ENCODE assay signal across 1 cellular context in the genomic region with DNA sequence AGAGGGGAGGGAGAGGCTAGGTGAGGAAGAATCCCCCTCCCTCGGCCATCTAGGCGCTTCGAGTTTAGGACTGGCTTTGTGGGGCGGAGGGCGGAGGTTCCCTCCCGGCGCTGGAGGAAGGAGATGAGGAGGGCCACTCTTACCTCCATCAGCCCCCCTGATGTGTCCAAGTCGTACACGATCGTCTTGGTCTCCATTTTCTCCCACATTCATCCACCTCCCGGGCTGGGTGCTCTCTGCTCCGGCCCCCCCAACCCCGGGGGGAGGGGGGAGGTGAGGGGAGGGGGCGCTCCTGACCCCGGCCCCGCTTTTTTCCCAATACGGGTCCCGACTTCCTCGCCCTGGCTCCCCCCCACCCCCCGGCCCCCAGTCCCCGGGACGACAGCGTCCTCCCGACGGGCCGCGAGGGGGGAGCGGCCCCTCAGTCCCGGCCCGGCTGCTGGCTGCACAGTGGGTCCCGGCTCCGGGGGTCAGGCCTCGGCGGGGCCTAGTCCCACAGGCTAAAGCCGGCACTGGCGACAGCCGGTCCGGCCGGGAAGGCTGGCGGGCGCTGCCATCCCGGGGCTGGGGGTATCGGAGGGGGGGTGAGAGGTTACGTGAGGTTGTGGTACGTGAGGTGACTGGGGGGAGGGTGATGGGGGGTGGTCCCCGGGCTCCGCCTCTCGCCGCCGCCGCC.
TF ChIP-seq lines count a peak whose summit lies in the region.

No MANE protein-coding gene starts in this region.

TF ChIP-seq in HEK293, 187 proteins besides CTCF, POLR2A, EP300 and RAD21 (continued from another document and continues in another):
- TF ChIP-seq, protein P1, sequence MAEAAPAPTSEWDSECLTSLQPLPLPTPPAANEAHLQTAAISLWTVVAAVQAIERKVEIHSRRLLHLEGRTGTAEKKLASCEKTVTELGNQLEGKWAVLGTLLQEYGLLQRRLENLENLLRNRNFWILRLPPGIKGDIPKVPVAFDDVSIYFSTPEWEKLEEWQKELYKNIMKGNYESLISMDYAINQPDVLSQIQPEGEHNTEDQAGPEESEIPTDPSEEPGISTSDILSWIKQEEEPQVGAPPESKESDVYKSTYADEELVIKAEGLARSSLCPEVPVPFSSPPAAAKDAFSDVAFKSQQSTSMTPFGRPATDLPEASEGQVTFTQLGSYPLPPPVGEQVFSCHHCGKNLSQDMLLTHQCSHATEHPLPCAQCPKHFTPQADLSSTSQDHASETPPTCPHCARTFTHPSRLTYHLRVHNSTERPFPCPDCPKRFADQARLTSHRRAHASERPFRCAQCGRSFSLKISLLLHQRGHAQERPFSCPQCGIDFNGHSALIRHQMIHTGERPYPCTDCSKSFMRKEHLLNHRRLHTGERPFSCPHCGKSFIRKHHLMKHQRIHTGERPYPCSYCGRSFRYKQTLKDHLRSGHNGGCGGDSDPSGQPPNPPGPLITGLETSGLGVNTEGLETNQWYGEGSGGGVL (tag by site-specific recombination; IDR thresholded peaks at IDR 0.05): peak; percentile 52
- TF ChIP-seq, protein P2, sequence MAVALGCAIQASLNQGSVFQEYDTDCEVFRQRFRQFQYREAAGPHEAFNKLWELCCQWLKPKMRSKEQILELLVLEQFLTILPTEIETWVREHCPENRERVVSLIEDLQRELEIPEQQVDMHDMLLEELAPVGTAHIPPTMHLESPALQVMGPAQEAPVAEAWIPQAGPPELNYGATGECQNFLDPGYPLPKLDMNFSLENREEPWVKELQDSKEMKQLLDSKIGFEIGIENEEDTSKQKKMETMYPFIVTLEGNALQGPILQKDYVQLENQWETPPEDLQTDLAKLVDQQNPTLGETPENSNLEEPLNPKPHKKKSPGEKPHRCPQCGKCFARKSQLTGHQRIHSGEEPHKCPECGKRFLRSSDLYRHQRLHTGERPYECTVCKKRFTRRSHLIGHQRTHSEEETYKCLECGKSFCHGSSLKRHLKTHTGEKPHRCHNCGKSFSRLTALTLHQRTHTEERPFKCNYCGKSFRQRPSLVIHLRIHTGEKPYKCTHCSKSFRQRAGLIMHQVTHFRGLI (tag by site-specific recombination; IDR thresholded peaks at IDR 0.05): no peak
- TF ChIP-seq, protein P3, sequence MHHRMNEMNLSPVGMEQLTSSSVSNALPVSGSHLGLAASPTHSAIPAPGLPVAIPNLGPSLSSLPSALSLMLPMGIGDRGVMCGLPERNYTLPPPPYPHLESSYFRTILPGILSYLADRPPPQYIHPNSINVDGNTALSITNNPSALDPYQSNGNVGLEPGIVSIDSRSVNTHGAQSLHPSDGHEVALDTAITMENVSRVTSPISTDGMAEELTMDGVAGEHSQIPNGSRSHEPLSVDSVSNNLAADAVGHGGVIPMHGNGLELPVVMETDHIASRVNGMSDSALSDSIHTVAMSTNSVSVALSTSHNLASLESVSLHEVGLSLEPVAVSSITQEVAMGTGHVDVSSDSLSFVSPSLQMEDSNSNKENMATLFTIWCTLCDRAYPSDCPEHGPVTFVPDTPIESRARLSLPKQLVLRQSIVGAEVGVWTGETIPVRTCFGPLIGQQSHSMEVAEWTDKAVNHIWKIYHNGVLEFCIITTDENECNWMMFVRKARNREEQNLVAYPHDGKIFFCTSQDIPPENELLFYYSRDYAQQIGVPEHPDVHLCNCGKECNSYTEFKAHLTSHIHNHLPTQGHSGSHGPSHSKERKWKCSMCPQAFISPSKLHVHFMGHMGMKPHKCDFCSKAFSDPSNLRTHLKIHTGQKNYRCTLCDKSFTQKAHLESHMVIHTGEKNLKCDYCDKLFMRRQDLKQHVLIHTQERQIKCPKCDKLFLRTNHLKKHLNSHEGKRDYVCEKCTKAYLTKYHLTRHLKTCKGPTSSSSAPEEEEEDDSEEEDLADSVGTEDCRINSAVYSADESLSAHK (tag by site-specific recombination; IDR thresholded peaks at IDR 0.05): peak; percentile 14; the same call in 1 of the 2 replicates
- 0 out of 2 replicates have a peak, but pooled peaks have one; percentile 5 for TF ChIP-seq ZBTB17 (tag by site-specific recombination; IDR thresholded peaks at IDR 0.05)
- no peak for TF ChIP-seq ZNF426 (tag by site-specific recombination; IDR thresholded peaks at IDR 0.05)
- no peak for TF ChIP-seq ZNF114 (tag by site-specific recombination; IDR thresholded peaks at IDR 0.05)
- TF ChIP-seq ZNF37A (tag by site-specific recombination; IDR thresholded peaks at IDR 0.05): no peak
- 0 out of 2 replicates have a peak, but pooled peaks have one; percentile 4 for TF ChIP-seq KLF10 (tag by site-specific recombination; IDR thresholded peaks at IDR 0.05)
- no peak for TF ChIP-seq ZNF791 (tag by site-specific recombination; IDR thresholded peaks at IDR 0.05)
- no peak for TF ChIP-seq ZNF777 (tag by site-specific recombination; IDR thresholded peaks at IDR 0.05; ENCODE audit: borderline replicate concordance)
- TF ChIP-seq, protein P4, sequence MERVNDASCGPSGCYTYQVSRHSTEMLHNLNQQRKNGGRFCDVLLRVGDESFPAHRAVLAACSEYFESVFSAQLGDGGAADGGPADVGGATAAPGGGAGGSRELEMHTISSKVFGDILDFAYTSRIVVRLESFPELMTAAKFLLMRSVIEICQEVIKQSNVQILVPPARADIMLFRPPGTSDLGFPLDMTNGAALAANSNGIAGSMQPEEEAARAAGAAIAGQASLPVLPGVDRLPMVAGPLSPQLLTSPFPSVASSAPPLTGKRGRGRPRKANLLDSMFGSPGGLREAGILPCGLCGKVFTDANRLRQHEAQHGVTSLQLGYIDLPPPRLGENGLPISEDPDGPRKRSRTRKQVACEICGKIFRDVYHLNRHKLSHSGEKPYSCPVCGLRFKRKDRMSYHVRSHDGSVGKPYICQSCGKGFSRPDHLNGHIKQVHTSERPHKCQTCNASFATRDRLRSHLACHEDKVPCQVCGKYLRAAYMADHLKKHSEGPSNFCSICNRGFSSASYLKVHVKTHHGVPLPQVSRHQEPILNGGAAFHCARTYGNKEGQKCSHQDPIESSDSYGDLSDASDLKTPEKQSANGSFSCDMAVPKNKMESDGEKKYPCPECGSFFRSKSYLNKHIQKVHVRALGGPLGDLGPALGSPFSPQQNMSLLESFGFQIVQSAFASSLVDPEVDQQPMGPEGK (tag by site-specific recombination; IDR thresholded peaks at IDR 0.05): peak; percentile 71
- no peak for TF ChIP-seq ZNF138 (tag by site-specific recombination; IDR thresholded peaks at IDR 0.05; ENCODE audit: borderline replicate concordance)
- peak; percentile 86 for TF ChIP-seq ZFP69B (tag by site-specific recombination; IDR thresholded peaks at IDR 0.05)
- TF ChIP-seq, protein P5, sequence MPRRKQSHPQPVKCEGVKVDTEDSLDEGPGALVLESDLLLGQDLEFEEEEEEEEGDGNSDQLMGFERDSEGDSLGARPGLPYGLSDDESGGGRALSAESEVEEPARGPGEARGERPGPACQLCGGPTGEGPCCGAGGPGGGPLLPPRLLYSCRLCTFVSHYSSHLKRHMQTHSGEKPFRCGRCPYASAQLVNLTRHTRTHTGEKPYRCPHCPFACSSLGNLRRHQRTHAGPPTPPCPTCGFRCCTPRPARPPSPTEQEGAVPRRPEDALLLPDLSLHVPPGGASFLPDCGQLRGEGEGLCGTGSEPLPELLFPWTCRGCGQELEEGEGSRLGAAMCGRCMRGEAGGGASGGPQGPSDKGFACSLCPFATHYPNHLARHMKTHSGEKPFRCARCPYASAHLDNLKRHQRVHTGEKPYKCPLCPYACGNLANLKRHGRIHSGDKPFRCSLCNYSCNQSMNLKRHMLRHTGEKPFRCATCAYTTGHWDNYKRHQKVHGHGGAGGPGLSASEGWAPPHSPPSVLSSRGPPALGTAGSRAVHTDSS (tag by site-specific recombination; IDR thresholded peaks at IDR 0.05): peak; percentile 92
- TF ChIP-seq KLF8 (tag by site-specific recombination; IDR thresholded peaks at IDR 0.05): peak; percentile 18; the same call in 1 of the 2 replicates
- TF ChIP-seq, protein P6, sequence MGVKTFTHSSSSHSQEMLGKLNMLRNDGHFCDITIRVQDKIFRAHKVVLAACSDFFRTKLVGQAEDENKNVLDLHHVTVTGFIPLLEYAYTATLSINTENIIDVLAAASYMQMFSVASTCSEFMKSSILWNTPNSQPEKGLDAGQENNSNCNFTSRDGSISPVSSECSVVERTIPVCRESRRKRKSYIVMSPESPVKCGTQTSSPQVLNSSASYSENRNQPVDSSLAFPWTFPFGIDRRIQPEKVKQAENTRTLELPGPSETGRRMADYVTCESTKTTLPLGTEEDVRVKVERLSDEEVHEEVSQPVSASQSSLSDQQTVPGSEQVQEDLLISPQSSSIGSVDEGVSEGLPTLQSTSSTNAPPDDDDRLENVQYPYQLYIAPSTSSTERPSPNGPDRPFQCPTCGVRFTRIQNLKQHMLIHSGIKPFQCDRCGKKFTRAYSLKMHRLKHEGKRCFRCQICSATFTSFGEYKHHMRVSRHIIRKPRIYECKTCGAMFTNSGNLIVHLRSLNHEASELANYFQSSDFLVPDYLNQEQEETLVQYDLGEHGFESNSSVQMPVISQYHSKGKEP (tag by site-specific recombination; IDR thresholded peaks at IDR 0.05): no peak
- TF ChIP-seq, protein P7, sequence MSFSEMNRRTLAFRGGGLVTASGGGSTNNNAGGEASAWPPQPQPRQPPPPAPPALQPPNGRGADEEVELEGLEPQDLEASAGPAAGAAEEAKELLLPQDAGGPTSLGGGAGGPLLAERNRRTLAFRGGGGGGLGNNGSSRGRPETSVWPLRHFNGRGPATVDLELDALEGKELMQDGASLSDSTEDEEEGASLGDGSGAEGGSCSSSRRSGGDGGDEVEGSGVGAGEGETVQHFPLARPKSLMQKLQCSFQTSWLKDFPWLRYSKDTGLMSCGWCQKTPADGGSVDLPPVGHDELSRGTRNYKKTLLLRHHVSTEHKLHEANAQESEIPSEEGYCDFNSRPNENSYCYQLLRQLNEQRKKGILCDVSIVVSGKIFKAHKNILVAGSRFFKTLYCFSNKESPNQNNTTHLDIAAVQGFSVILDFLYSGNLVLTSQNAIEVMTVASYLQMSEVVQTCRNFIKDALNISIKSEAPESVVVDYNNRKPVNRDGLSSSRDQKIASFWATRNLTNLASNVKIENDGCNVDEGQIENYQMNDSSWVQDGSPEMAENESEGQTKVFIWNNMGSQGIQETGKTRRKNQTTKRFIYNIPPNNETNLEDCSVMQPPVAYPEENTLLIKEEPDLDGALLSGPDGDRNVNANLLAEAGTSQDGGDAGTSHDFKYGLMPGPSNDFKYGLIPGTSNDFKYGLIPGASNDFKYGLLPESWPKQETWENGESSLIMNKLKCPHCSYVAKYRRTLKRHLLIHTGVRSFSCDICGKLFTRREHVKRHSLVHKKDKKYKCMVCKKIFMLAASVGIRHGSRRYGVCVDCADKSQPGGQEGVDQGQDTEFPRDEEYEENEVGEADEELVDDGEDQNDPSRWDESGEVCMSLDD (tag by site-specific recombination; IDR thresholded peaks at IDR 0.05): peak; percentile 66; the same call in 1 of the 2 replicates
- TF ChIP-seq, protein P8, sequence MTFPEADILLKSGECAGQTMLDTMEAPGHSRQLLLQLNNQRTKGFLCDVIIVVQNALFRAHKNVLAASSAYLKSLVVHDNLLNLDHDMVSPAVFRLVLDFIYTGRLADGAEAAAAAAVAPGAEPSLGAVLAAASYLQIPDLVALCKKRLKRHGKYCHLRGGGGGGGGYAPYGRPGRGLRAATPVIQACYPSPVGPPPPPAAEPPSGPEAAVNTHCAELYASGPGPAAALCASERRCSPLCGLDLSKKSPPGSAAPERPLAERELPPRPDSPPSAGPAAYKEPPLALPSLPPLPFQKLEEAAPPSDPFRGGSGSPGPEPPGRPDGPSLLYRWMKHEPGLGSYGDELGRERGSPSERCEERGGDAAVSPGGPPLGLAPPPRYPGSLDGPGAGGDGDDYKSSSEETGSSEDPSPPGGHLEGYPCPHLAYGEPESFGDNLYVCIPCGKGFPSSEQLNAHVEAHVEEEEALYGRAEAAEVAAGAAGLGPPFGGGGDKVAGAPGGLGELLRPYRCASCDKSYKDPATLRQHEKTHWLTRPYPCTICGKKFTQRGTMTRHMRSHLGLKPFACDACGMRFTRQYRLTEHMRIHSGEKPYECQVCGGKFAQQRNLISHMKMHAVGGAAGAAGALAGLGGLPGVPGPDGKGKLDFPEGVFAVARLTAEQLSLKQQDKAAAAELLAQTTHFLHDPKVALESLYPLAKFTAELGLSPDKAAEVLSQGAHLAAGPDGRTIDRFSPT (tag by site-specific recombination; IDR thresholded peaks at IDR 0.05): no peak; the same call in 1 of the 2 replicates
- TF ChIP-seq BCL11B (tag by site-specific recombination; IDR thresholded peaks at IDR 0.05; ENCODE audit: low read depth): peak; percentile 56; the same call in 1 of the 2 replicates
- 0 out of 2 replicates have a peak, but pooled peaks have one; percentile 60 for TF ChIP-seq KLF16 (tag by site-specific recombination; IDR thresholded peaks at IDR 0.05)
- 0 out of 2 replicates have a peak, but pooled peaks have one; percentile 34 for TF ChIP-seq KLF9 (tag by site-specific recombination; IDR thresholded peaks at IDR 0.05; ENCODE audit: low read depth)
- TF ChIP-seq, protein P9, sequence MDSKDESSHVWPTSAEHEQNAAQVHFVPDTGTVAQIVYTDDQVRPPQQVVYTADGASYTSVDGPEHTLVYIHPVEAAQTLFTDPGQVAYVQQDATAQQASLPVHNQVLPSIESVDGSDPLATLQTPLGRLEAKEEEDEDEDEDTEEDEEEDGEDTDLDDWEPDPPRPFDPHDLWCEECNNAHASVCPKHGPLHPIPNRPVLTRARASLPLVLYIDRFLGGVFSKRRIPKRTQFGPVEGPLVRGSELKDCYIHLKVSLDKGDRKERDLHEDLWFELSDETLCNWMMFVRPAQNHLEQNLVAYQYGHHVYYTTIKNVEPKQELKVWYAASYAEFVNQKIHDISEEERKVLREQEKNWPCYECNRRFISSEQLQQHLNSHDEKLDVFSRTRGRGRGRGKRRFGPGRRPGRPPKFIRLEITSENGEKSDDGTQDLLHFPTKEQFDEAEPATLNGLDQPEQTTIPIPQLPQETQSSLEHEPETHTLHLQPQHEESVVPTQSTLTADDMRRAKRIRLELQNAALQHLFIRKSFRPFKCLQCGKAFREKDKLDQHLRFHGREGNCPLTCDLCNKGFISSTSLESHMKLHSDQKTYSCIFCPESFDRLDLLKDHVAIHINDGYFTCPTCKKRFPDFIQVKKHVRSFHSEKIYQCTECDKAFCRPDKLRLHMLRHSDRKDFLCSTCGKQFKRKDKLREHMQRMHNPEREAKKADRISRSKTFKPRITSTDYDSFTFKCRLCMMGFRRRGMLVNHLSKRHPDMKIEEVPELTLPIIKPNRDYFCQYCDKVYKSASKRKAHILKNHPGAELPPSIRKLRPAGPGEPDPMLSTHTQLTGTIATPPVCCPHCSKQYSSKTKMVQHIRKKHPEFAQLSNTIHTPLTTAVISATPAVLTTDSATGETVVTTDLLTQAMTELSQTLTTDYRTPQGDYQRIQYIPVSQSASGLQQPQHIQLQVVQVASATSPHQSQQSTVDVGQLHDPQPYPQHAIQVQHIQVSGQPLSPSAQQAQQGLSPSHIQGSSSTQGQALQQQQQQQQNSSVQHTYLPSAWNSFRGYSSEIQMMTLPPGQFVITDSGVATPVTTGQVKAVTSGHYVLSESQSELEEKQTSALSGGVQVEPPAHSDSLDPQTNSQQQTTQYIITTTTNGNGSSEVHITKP (tag by site-specific recombination; IDR thresholded peaks at IDR 0.05): no peak; the same call in none of the 2 replicates
- peak; percentile 27; the same call in 1 of the 2 replicates for TF ChIP-seq GLI4 (tag by site-specific recombination; IDR thresholded peaks at IDR 0.05)
- TF ChIP-seq GLI2 (tag by site-specific recombination; IDR thresholded peaks at IDR 0.05; ENCODE audit: borderline replicate concordance, low read depth): no peak
- TF ChIP-seq ZNF776 (tag by site-specific recombination; IDR thresholded peaks at IDR 0.05; ENCODE audit: borderline replicate concordance): no peak
- 0 out of 2 replicates have a peak, but pooled peaks have one; percentile 48 for TF ChIP-seq ZNF610 (tag by site-specific recombination; IDR thresholded peaks at IDR 0.05; ENCODE audit: borderline replicate concordance)
